1 cellular context compared by ENCODE assay signal in the genomic region with DNA sequence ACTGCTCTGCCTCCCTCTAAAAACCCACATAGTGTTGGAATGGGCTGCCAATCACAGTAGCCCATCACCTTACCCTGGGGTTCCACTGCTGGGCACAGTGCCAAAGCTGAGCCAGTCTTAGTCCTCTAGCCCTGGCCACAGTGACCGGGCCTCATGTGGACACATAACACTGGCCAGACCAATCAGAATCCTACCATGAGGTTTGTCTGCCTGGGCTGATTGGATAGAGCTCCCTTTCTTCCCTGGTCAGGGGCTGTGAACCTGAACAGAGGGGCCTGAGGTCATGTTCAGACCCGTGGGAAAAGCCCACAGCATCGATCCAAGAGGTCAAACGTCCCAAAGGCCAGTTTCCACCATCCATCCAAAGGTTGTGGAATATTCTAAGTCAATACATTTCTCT.
TF ChIP-seq lines count a peak whose summit lies in the region.

No MANE protein-coding gene starts in this region.

TF ChIP-seq in SK-N-SH, 30 proteins besides CTCF, POLR2A, EP300 and RAD21 (continued from another document):
- TF ChIP-seq, protein P1, sequence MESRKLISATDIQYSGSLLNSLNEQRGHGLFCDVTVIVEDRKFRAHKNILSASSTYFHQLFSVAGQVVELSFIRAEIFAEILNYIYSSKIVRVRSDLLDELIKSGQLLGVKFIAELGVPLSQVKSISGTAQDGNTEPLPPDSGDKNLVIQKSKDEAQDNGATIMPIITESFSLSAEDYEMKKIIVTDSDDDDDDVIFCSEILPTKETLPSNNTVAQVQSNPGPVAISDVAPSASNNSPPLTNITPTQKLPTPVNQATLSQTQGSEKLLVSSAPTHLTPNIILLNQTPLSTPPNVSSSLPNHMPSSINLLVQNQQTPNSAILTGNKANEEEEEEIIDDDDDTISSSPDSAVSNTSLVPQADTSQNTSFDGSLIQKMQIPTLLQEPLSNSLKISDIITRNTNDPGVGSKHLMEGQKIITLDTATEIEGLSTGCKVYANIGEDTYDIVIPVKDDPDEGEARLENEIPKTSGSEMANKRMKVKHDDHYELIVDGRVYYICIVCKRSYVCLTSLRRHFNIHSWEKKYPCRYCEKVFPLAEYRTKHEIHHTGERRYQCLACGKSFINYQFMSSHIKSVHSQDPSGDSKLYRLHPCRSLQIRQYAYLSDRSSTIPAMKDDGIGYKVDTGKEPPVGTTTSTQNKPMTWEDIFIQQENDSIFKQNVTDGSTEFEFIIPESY (IDR thresholded peaks at IDR 0.05; ENCODE audit: borderline replicate concordance, low read depth): no peak
- TF ChIP-seq MXI1 (IDR thresholded peaks at IDR 0.05; ENCODE audit: low read depth, low read length) (no peak), EZH2phosphoT487 (IDR thresholded peaks at IDR 0.05; ENCODE audit: borderline replicate concordance, low read depth) (no peak), YY1 (IDR thresholded peaks at IDR 0.05; ENCODE audit: low read depth) (no peak), FOXM1 (IDR thresholded peaks at IDR 0.05; ENCODE audit: low read depth) (no peak), GATA2 (CRISPR knock-in tag; IDR thresholded peaks at IDR 0.05) (no peak), RCOR1 (IDR thresholded peaks at IDR 0.05; ENCODE audit: low read length) (no peak), RFX5 (IDR thresholded peaks at IDR 0.05; ENCODE audit: low read length) (no peak), FOXJ3 (CRISPR knock-in tag; IDR thresholded peaks at IDR 0.05) (no peak), JUND (IDR thresholded peaks at IDR 0.05) (no peak), CHD2 (IDR thresholded peaks at IDR 0.05; ENCODE audit: low read length, partially characterized antibody) (no peak), TEAD4 (IDR thresholded peaks at IDR 0.05; ENCODE audit: borderline replicate concordance, insufficient read depth) (no peak)
- TF ChIP-seq, protein P2, sequence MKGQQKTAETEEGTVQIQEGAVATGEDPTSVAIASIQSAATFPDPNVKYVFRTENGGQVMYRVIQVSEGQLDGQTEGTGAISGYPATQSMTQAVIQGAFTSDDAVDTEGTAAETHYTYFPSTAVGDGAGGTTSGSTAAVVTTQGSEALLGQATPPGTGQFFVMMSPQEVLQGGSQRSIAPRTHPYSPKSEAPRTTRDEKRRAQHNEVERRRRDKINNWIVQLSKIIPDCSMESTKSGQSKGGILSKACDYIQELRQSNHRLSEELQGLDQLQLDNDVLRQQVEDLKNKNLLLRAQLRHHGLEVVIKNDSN (IDR thresholded peaks at IDR 0.05; ENCODE audit: borderline replicate concordance, low read depth): no peak
- TF ChIP-seq, protein P3, sequence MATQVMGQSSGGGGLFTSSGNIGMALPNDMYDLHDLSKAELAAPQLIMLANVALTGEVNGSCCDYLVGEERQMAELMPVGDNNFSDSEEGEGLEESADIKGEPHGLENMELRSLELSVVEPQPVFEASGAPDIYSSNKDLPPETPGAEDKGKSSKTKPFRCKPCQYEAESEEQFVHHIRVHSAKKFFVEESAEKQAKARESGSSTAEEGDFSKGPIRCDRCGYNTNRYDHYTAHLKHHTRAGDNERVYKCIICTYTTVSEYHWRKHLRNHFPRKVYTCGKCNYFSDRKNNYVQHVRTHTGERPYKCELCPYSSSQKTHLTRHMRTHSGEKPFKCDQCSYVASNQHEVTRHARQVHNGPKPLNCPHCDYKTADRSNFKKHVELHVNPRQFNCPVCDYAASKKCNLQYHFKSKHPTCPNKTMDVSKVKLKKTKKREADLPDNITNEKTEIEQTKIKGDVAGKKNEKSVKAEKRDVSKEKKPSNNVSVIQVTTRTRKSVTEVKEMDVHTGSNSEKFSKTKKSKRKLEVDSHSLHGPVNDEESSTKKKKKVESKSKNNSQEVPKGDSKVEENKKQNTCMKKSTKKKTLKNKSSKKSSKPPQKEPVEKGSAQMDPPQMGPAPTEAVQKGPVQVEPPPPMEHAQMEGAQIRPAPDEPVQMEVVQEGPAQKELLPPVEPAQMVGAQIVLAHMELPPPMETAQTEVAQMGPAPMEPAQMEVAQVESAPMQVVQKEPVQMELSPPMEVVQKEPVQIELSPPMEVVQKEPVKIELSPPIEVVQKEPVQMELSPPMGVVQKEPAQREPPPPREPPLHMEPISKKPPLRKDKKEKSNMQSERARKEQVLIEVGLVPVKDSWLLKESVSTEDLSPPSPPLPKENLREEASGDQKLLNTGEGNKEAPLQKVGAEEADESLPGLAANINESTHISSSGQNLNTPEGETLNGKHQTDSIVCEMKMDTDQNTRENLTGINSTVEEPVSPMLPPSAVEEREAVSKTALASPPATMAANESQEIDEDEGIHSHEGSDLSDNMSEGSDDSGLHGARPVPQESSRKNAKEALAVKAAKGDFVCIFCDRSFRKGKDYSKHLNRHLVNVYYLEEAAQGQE (IDR thresholded peaks at IDR 0.05; ENCODE audit: low read depth, low read length): no peak
TF ChIP-seq in SK-N-SH: peak in this region for 0.
